ENCODE assay signal across 23 cellular contexts in the genomic region with DNA sequence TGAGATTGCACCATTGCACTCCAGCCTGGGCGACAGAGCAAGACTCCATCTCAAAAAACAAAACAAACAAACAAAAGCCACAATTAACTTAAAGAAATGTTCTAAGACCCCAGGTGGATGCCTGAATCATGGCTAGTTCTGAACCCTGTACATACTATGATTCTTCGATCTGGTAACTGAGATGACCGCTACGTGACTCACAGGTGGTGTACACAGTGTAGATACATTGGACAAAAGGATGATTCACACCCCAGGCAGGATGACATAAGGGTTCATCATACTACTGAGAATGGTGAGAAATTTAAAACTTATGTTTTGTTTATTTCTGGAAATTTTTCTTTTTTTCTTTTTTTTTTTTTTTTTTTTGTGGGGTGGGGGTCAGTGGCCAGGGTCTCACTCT. TPM values are rescaled to one million over a fixed set of nuclear protein-coding genes. Genes with fewer than 3 reads are reported as not detected.
DNase-seq lines count a peak whose midpoint lies in the region; ATAC-seq and TF ChIP-seq lines count a peak whose summit lies in the region.
"Had no signal": no experiment of that assay in that cellular context is flagged by ENCODE, and none has a peak within 500 bp of the region (broad histone marks: within the 10 kb centered on the region; RNA-seq: fewer than 3 reads in every experiment).

No MANE protein-coding gene starts in this region.

- H3K9me3 Mint-ChIP-seq in activated CD4-positive, alpha-beta T cell treated with anti-CD3 and anti-CD28 coated beads for 36 hours (ENCODE audit: low read depth): peaks cover 64% of the 10 kb centered on the region
- H3K9me3 Mint-ChIP-seq in activated CD4-positive, alpha-beta T cell treated with anti-CD3 and anti-CD28 coated beads, Interleukin-2, amount 10 ng/mL, durations not matched to agents 24 days and 14 days: peaks cover 34% of the 10 kb centered on the region

- no peaks in the 10 kb centered on the region for H3K27me3 Mint-ChIP-seq in activated CD4-positive, alpha-beta T cell treated with anti-CD3 and anti-CD28 coated beads for 36 hours
- H3K27me3 Mint-ChIP-seq in activated CD4-positive, alpha-beta T cell treated with anti-CD3 and anti-CD28 coated beads, Interleukin-2, amount 10 ng/mL, durations not matched to agents 24 days and 14 days: no peaks in the 10 kb centered on the region
- H3K27me3 Mint-ChIP-seq: activated naive CD8-positive, alpha-beta T cell treated with anti-CD3 and anti-CD28 coated beads for 36 hours; T-helper 17 cell had no signal

- H3K4me1 ChIP-seq in RWPE2 (ENCODE audit: insufficient read depth, poor library complexity, severe bottlenecking): no peaks in the 10 kb centered on the region
- H3K4me1 ChIP-seq: upper lobe of right lung had no signal

- CTCF ChIA-PET in activated CD4-positive, alpha-beta T cell treated with anti-CD3 and anti-CD28 coated beads for 36 hours (lab: Charles Lee): no interaction called here

- H3K9me3 ChIP-seq in RWPE2 (ENCODE audit: severe bottlenecking): peaks cover 40% of the 10 kb centered on the region

- H3K27ac Mint-ChIP-seq in activated CD4-positive, alpha-beta T cell treated with anti-CD3 and anti-CD28 coated beads for 36 hours: no peak overlapping the region
- H3K27ac Mint-ChIP-seq in activated CD4-positive, alpha-beta T cell treated with anti-CD3 and anti-CD28 coated beads, Interleukin-2, amount 10 ng/mL, durations not matched to agents 24 days and 14 days: no peak overlapping the region
- H3K27ac Mint-ChIP-seq: activated naive CD8-positive, alpha-beta T cell treated with anti-CD3 and anti-CD28 coated beads for 36 hours; natural killer cell; T-helper 17 cell had no signal

- H3K36me3 Mint-ChIP-seq in activated CD4-positive, alpha-beta T cell treated with anti-CD3 and anti-CD28 coated beads for 36 hours (ENCODE audit: low read depth): peaks cover 95% of the 10 kb centered on the region
- H3K36me3 Mint-ChIP-seq in activated CD4-positive, alpha-beta T cell treated with anti-CD3 and anti-CD28 coated beads, Interleukin-2, amount 10 ng/mL, durations not matched to agents 24 days and 14 days (ENCODE audit: low read depth): peaks cover 91% of the 10 kb centered on the region

- peak; percentile 25 for DNase-seq in activated CD4-positive, alpha-beta T cell treated with anti-CD3 and anti-CD28 coated beads for 36 hours
- no peak for DNase-seq in activated CD4-positive, alpha-beta T cell treated with anti-CD3 and anti-CD28 coated beads, Interleukin-2, amount 10 ng/mL, durations not matched to agents 24 days and 14 days
- DNase-seq in ELR (ENCODE audit: low read depth) (peak; percentile 83), RWPE2 (ENCODE audit: low spot score) (no peak), fibroblast of mammary gland (ENCODE audit: low read depth) (peak; percentile 77), posterior cingulate gyrus (no peak), LoVo (ENCODE audit: low spot score) (no peak)
- DNase-seq: activated CD4-positive, CD25-positive, alpha-beta regulatory T cell; activated naive CD8-positive, alpha-beta T cell treated with anti-CD3 and anti-CD28 coated beads for 36 hours; DMS79 treated with DMSO at 0.1 percent for 48 hours; islet precursor cell; mesendoderm; natural killer cell; NCI-H146; NCI-H2227 treated with DMSO at 0.1 percent for 48 hours; SHP77; stimulated activated naive CD4-positive, alpha-beta T cell; T-helper 17 cell; upper lobe of right lung had no signal

- H3K27me3 ChIP-seq in RWPE2 (ENCODE audit: insufficient read depth, poor library complexity, severe bottlenecking): no peaks in the 10 kb centered on the region
- H3K27me3 ChIP-seq: upper lobe of right lung had no signal

- H3K4me1 Mint-ChIP-seq in activated CD4-positive, alpha-beta T cell treated with anti-CD3 and anti-CD28 coated beads for 36 hours: peaks cover 2% of the 10 kb centered on the region
- no peaks in the 10 kb centered on the region for H3K4me1 Mint-ChIP-seq in activated CD4-positive, alpha-beta T cell treated with anti-CD3 and anti-CD28 coated beads, Interleukin-2, amount 10 ng/mL, durations not matched to agents 24 days and 14 days
- H3K4me1 Mint-ChIP-seq: activated naive CD8-positive, alpha-beta T cell treated with anti-CD3 and anti-CD28 coated beads for 36 hours; T-helper 17 cell had no signal

- H3K27ac ChIP-seq in RWPE2 (ENCODE audit: poor library complexity, severe bottlenecking): no peak overlapping the region
- H3K27ac ChIP-seq: HL-60, skin epidermis, upper lobe of right lung had no signal

- H3K4me3 Mint-ChIP-seq in activated CD4-positive, alpha-beta T cell treated with anti-CD3 and anti-CD28 coated beads for 36 hours: no peak overlapping the region
- no peak overlapping the region for H3K4me3 Mint-ChIP-seq in activated CD4-positive, alpha-beta T cell treated with anti-CD3 and anti-CD28 coated beads, Interleukin-2, amount 10 ng/mL, durations not matched to agents 24 days and 14 days
- H3K4me3 Mint-ChIP-seq: activated naive CD8-positive, alpha-beta T cell treated with anti-CD3 and anti-CD28 coated beads for 36 hours; natural killer cell; T-helper 17 cell had no signal

- H3K36me3 ChIP-seq in RWPE2 (ENCODE audit: low read depth): peaks cover 99% of the 10 kb centered on the region

- POLR2A ChIA-PET in activated CD4-positive, alpha-beta T cell treated with anti-CD3 and anti-CD28 coated beads for 36 hours (lab: Charles Lee): no interaction called here

- intact Hi-C loops in activated CD4-positive, alpha-beta T cell treated with anti-CD3 and anti-CD28 coated beads for 36 hours (cut with DNase I, micrococcal nuclease): no loop called here
- intact Hi-C loops in activated CD4-positive, alpha-beta T cell treated with anti-CD3 and anti-CD28 coated beads, Interleukin-2, amount 10 ng/mL, durations not matched to agents 24 days and 14 days (cut with micrococcal nuclease): no loop called here
- intact Hi-C loops in posterior cingulate gyrus (cut with DNase I): no loop called here

- ATAC-seq in activated CD4-positive, alpha-beta T cell treated with anti-CD3 and anti-CD28 coated beads for 36 hours: peak; percentile 61
- ATAC-seq in RWPE2 (ENCODE audit: low read depth) (peak; percentile 86; the same call in 2 of the 3 replicates), HG02885 (IDR thresholded peaks at IDR 0.05; ENCODE audit: poor library complexity, unreplicated experiment) (no peak)
- ATAC-seq: natural killer cell, T-helper 17 cell, upper lobe of right lung had no signal

- no peak for TF ChIP-seq CTCF in RWPE2 (IDR thresholded peaks at IDR 0.05; ENCODE audit: poor library complexity, severe bottlenecking)
- TF ChIP-seq CTCF in fibroblast of mammary gland (conservative IDR thresholded peaks at IDR 0.05; ENCODE audit: control insufficient read depth, insufficient read depth, low read depth, low read length): no peak

- no peak overlapping the region for H3K4me3 ChIP-seq in RWPE2 (ENCODE audit: severe bottlenecking)
- H3K4me3 ChIP-seq in fibroblast of mammary gland (ENCODE audit: control insufficient read depth, low read depth, low read length): no peak overlapping the region
- H3K4me3 ChIP-seq: skin epidermis, upper lobe of right lung had no signal

RNA-seq across cellular contexts. Expression of gene ZNF426, which starts 6.5 kb away (rescaled TPM):
- total RNA-seq in activated CD4-positive, alpha-beta T cell treated with anti-CD3 and anti-CD28 coated beads for 36 hours: 10 to 100 TPM; 10.4 to 12.3 TPM
- total RNA-seq in activated CD4-positive, alpha-beta T cell treated with anti-CD3 and anti-CD28 coated beads, Interleukin-2, amount 10 ng/mL, durations not matched to agents 24 days and 14 days: 9.7 and 10.9 TPM in 2 replicates

RNA-seq across cellular contexts. Expression of gene ZNF560, which starts 33.5 kb away (rescaled TPM):
- total RNA-seq in activated CD4-positive, alpha-beta T cell treated with anti-CD3 and anti-CD28 coated beads for 36 hours: under 1 TPM in 1 of 2 experiments, not detected in 1; 0.25 TPM
- not detected in 2 replicates for total RNA-seq in activated CD4-positive, alpha-beta T cell treated with anti-CD3 and anti-CD28 coated beads, Interleukin-2, amount 10 ng/mL, durations not matched to agents 24 days and 14 days
- total RNA-seq: H1, natural killer cell, T-helper 17 cell, upper lobe of right lung had no signal

RNA-seq across cellular contexts. Expression of gene ZNF121, which starts 52.4 kb away (rescaled TPM):
- total RNA-seq in activated CD4-positive, alpha-beta T cell treated with anti-CD3 and anti-CD28 coated beads for 36 hours: 10 to 100 TPM; 71.4 to 75.3 TPM
- 63.9 and 69.4 TPM in 2 replicates for total RNA-seq in activated CD4-positive, alpha-beta T cell treated with anti-CD3 and anti-CD28 coated beads, Interleukin-2, amount 10 ng/mL, durations not matched to agents 24 days and 14 days

Comparison
In these comparisons a context has a peak if more than half of its experiments do, and no peak if none do; other contexts are left out.
1. DNase-seq: peak in activated CD4-positive, alpha-beta T cell treated with anti-CD3 and anti-CD28 coated beads for 36 hours (single experiment), ELR (single experiment) and fibroblast of mammary gland (single experiment); none in activated CD4-positive, alpha-beta T cell treated with anti-CD3 and anti-CD28 coated beads, Interleukin-2, amount 10 ng/mL, durations not matched to agents 24 days and 14 days (single experiment), RWPE2 (single experiment), posterior cingulate gyrus (0 of 10) and LoVo (single experiment).